In genomic region chr2:177543007-177543760, GRCh38 we compare ENCODE assay signal across 13 cellular contexts.
DNase-seq lines count a peak whose midpoint lies in the region; ATAC-seq and TF ChIP-seq lines count a peak whose summit lies in the region.
"Had no signal": no experiment of that assay in that cellular context is flagged by ENCODE, and none has a peak within 500 bp of the region (broad histone marks: within the 10 kb centered on the region; RNA-seq: fewer than 3 reads in every experiment).

No MANE protein-coding gene starts in this region.

- intact Hi-C loops in ovary (cut with DNase I), result no loop called here

- no peaks in the 10 kb centered on the region for H3K4me1 ChIP-seq in ovary (ENCODE audit: insufficient read depth)
- H3K4me1 ChIP-seq: upper lobe of left lung had no signal

- no peak for ATAC-seq in GM21381 (IDR thresholded peaks at IDR 0.05; ENCODE audit: unreplicated experiment)
- ATAC-seq in HG03432 (IDR thresholded peaks at IDR 0.05; ENCODE audit: unreplicated experiment), result no peak

- 47 to 70% (median 61%) methylated on average over 6 of the region's 6 CpGs for WGBS in ovary, 3 donors

- DNase-seq in EL, result peak; percentile 64
- DNase-seq in NCI-H446 treated with DMSO at 0.1 percent for 48 hours (lab: John Stamatoyannopoulos, UW), result peak; percentile 84
- DNase-seq in dermis blood vessel endothelial cell, result peak; percentile 31
- DNase-seq in ovary, result peak in 4 of 5 donors; percentile 12 to 33 (median 20)
- no peak for DNase-seq in T-helper 1 cell
- DNase-seq in activated CD8-positive, alpha-beta memory T cell treated with anti-CD3 and anti-CD28 coated beads, Interleukin-2, amount 50 U/mL, for 4 hours, result no peak
- DNase-seq: DMS79 treated with DMSO at 0.1 percent for 48 hours; effector CD4-positive, alpha-beta T cell; NCI-H1092 treated with DMSO at 0.1 percent for 48 hours; occipital lobe; upper lobe of left lung had no signal

- H3K36me3 ChIP-seq in ovary, result no peaks in the 10 kb centered on the region
- H3K36me3 ChIP-seq: upper lobe of left lung had no signal

- H3K4me3 ChIP-seq in ovary, result no peak overlapping the region
- H3K4me3 ChIP-seq: upper lobe of left lung had no signal

- no peak for TF ChIP-seq POLR2A in ovary (IDR thresholded peaks at IDR 0.05)

- no peak for TF ChIP-seq EP300 in ovary (IDR thresholded peaks at IDR 0.05)

- H3K9me3 ChIP-seq in ovary, result no peaks in the 10 kb centered on the region
- H3K9me3 ChIP-seq: upper lobe of left lung had no signal

- H3K27ac ChIP-seq in ovary, result no peak overlapping the region
- H3K27ac ChIP-seq: upper lobe of left lung had no signal

- H3K27me3 ChIP-seq in ovary, result no peaks in the 10 kb centered on the region
- H3K27me3 ChIP-seq: upper lobe of left lung had no signal

- TF ChIP-seq CTCF in ovary (IDR thresholded peaks at IDR 0.05), result no peak

Comparison
In these comparisons a context has a peak if more than half of its experiments do, and no peak if none do; other contexts are left out.
1. DNase-seq: peak in EL (single experiment), NCI-H446 treated with DMSO at 0.1 percent for 48 hours (single experiment), dermis blood vessel endothelial cell (single experiment) and ovary (4 of 5); none in T-helper 1 cell (0 of 5) and activated CD8-positive, alpha-beta memory T cell treated with anti-CD3 and anti-CD28 coated beads, Interleukin-2, amount 50 U/mL, for 4 hours (single experiment).